Comparison of ENCODE assay signal across 9 cellular contexts in the genomic region with DNA sequence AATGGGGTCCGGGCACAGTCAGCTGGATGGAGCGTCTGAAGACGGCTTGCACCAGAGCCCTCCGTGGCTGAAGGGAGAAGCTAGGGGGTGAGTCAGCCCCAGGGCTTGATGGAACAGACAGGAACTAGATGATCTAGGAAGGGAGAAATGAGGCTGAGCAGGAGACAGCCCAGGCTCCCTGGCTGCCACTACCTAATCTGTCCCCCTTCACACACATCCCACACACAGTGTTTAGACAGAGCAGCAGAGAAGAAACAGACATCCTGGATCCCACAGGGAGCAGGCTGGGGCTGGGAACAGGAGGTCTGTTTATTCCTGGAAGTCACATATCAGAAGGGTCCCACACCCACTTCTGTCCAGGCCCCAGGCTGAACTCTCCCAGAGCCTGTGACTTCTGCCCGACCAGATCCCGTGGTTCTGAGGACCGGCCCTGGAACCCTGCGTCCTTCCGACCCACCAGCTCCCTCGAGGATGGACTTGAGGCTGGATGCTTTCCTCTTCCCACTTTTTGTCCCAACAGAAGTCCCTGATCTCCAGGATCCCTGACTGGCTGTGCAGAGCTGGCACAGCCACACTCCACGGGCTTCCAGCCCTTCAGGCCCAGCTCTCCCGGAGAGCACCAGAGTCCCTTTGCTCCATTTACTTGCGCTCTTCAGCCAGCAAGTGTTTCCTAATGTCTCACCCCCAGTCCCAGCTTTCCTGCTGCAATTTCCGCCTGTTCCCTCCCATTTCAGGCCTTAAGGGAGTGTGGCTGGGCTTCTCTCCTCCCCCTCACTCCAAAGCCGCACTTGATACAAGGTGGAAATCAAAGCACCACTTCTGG. TPM values are rescaled to one million over a fixed set of nuclear protein-coding genes. Genes with fewer than 3 reads are reported as not detected.
A peak's percentile ranks its signal among the peaks of the same experiment; 100 is the strongest.
DNase-seq lines count a peak whose midpoint lies in the region; ATAC-seq lines count a peak whose summit lies in the region.
"Had no signal": no experiment of that assay in that cellular context is flagged by ENCODE, and none has a peak within 500 bp of the region (broad histone marks: within the 10 kb centered on the region; RNA-seq: fewer than 3 reads in every experiment).

No MANE protein-coding gene starts in this region.

- H3K9me3 ChIP-seq in T-helper 17 cell (ENCODE audit: control insufficient read depth, low read length, poor library complexity, severe bottlenecking) (no peaks in the 10 kb centered on the region), trophoblast cell (ENCODE audit: insufficient read depth, low read depth, low read length) (no peaks in the 10 kb centered on the region), neuronal stem cell (replicated peaks in 1 of 2; ENCODE audit: control insufficient read depth in 2 of 2, insufficient read depth in 1 of 2, low read depth in 1 of 2, low read length in 2 of 2) (peaks cover 0 to 2% of the 10 kb centered on the region in 2 donors)

- peak overlapping the region; percentile 41 for H2BK5ac ChIP-seq in trophoblast cell (ENCODE audit: low read depth, low read length, poor library complexity)
- H2BK5ac ChIP-seq in neuronal stem cell (ENCODE audit: low read length), result no peak overlapping the region

- H3K27me3 ChIP-seq in trophoblast cell (ENCODE audit: insufficient read depth, low read length) (no peaks in the 10 kb centered on the region), neuronal stem cell (ENCODE audit: control insufficient read depth in 3 of 3, insufficient read depth in 3 of 3, low read depth in 1 of 3, low read length in 3 of 3) (peaks cover 0 to 2% (median 0%) of the 10 kb centered on the region in 3 experiments)

- H2BK120ac ChIP-seq in trophoblast cell (ENCODE audit: insufficient read depth, low read length, poor library complexity), result peak overlapping the region; percentile 79
- no peak overlapping the region for H2BK120ac ChIP-seq in neuronal stem cell (ENCODE audit: low read depth, low read length)

- H3K4me2 ChIP-seq in trophoblast cell (ENCODE audit: low read length) (peak overlapping the region; percentile 38), neuronal stem cell (ENCODE audit: insufficient read depth, low read length, poor library complexity, severe bottlenecking) (no peak overlapping the region)

- H3K14ac ChIP-seq in trophoblast cell (ENCODE audit: low read length) (peak overlapping the region; percentile 6), neuronal stem cell (ENCODE audit: low read length) (no peak overlapping the region)

- no peaks in the 10 kb centered on the region for H3K27me3 Mint-ChIP-seq in T-helper 17 cell

- H2BK15ac ChIP-seq in neuronal stem cell (ENCODE audit: low read length), result no peak overlapping the region

- WGBS in trophoblast cell (ENCODE audit: extremely low coverage, insufficient coverage, insufficient read length), result no CpG with 5 or more reads among the region's 15 CpGs
- WGBS in neuronal stem cell (ENCODE audit: extremely low coverage in 2 of 2, insufficient read length in 2 of 2, insufficient replicate concordance in 1 of 2), 2 donors, result no CpG with 5 or more reads among the region's 15 CpGs

- H3K27ac Mint-ChIP-seq in T-helper 17 cell, result peak overlapping the region; percentile 89

- no peak overlapping the region for H3K23ac ChIP-seq in trophoblast cell (ENCODE audit: low read length)
- H3K23ac ChIP-seq in neuronal stem cell (ENCODE audit: low read depth, low read length, poor library complexity), result no peak overlapping the region

- no peaks in the 10 kb centered on the region for H3K79me2 ChIP-seq in trophoblast cell (ENCODE audit: control insufficient read depth, insufficient read depth, low read length, poor library complexity)

- DNase-seq in EH (ENCODE audit: low read depth) (peak; percentile 82), T-helper 17 cell (no peak), glomerular visceral epithelial cell (ENCODE audit: extremely low spot score) (peak; percentile 51), trophoblast cell (peak; percentile 86 to 89), HUDEP-2 (lab: John Stamatoyannopoulos, UW; ENCODE audit: unreplicated experiment in 76 of 76) (no peak), AML-193 (lab: John Stamatoyannopoulos, UW) (no peak), 8988T (no peak), neuronal stem cell (ENCODE audit: low spot score) (no peak)

- H3K4me1 ChIP-seq in trophoblast cell (ENCODE audit: control insufficient read depth in 1 of 2, insufficient read depth in 2 of 2, low read length in 2 of 2) (peaks cover 24 to 37% of the 10 kb centered on the region in 2 experiments), neuronal stem cell (ENCODE audit: control insufficient read depth in 2 of 2, insufficient read depth in 1 of 2, low read depth in 1 of 2, low read length in 2 of 2) (peaks cover 15 to 24% of the 10 kb centered on the region in 2 donors)

- peak overlapping the region; percentile 1 for H4K8ac ChIP-seq in trophoblast cell (ENCODE audit: low read depth, low read length)
- no peak overlapping the region for H4K8ac ChIP-seq in neuronal stem cell (ENCODE audit: low read depth, low read length)

- H3K4me1 Mint-ChIP-seq in T-helper 17 cell, result peaks cover 19% of the 10 kb centered on the region

- H4K12ac ChIP-seq in trophoblast cell (ENCODE audit: low read depth, low read length), result no peak overlapping the region

- H3K18ac ChIP-seq in trophoblast cell (ENCODE audit: low read length), result peak overlapping the region; percentile 51
- no peak overlapping the region for H3K18ac ChIP-seq in neuronal stem cell (ENCODE audit: low read length)

- peak overlapping the region; percentile 65 for H3K4me3 Mint-ChIP-seq in T-helper 17 cell

- no peaks in the 10 kb centered on the region for H3K36me3 Mint-ChIP-seq in T-helper 17 cell (ENCODE audit: low read depth)

- H4K91ac ChIP-seq in trophoblast cell (ENCODE audit: low read depth, low read length) (peak overlapping the region; percentile 64), neuronal stem cell (ENCODE audit: low read depth, low read length, poor library complexity) (no peak overlapping the region)

- H3K79me1 ChIP-seq in trophoblast cell (ENCODE audit: low read length) (peaks cover 11% of the 10 kb centered on the region), neuronal stem cell (ENCODE audit: low read depth, low read length) (no peaks in the 10 kb centered on the region)

- H2AFZ ChIP-seq in trophoblast cell (ENCODE audit: insufficient read depth, low read length, poor library complexity), result no peak overlapping the region
- H2AFZ ChIP-seq in neuronal stem cell (ENCODE audit: low read length), result no peak overlapping the region

- ATAC-seq in T-helper 17 cell, result no peak
- ATAC-seq: HCT116 had no signal

- H3K27ac ChIP-seq in trophoblast cell (ENCODE audit: low read depth, low read length) (peak overlapping the region; percentile 87), neuronal stem cell (replicated peaks; ENCODE audit: low read length) (no peak overlapping the region)

- H3K4me3 ChIP-seq in trophoblast cell (ENCODE audit: low read depth, low read length) (no peak overlapping the region), neuronal stem cell (ENCODE audit: low read length in 2 of 2) (no peak overlapping the region)

- H3K4ac ChIP-seq in trophoblast cell (ENCODE audit: low read depth, low read length) (no peak overlapping the region), neuronal stem cell (ENCODE audit: low read length) (no peak overlapping the region)

- H2BK12ac ChIP-seq in trophoblast cell (ENCODE audit: low read length), result peak overlapping the region; percentile 14
- H2BK12ac ChIP-seq in neuronal stem cell (ENCODE audit: low read length), result no peak overlapping the region

- H2AK5ac ChIP-seq in trophoblast cell (ENCODE audit: low read length) (peak overlapping the region; percentile 55), neuronal stem cell (ENCODE audit: low read depth, low read length) (no peak overlapping the region)

- H3K9ac ChIP-seq in trophoblast cell (ENCODE audit: low read length), result no peak overlapping the region
- no peak overlapping the region for H3K9ac ChIP-seq in neuronal stem cell (ENCODE audit: low read depth, low read length, poor library complexity)

- peaks cover 27 to 34% of the 10 kb centered on the region in 2 experiments for H3K36me3 ChIP-seq in trophoblast cell (ENCODE audit: control insufficient read depth in 1 of 2, insufficient read depth in 2 of 2, low read length in 2 of 2)
- peaks cover 10 to 40% of the 10 kb centered on the region in 2 donors for H3K36me3 ChIP-seq in neuronal stem cell (replicated peaks in 1 of 2; ENCODE audit: control insufficient read depth in 2 of 2, insufficient read depth in 2 of 2, low read length in 2 of 2)

RNA-seq across cellular contexts. Expression of gene GPBAR1, which starts 1.5 kb away (rescaled TPM):
- total RNA-seq in T-helper 17 cell, result 1 to 10 TPM; 1.5 to 2.7 TPM
- polyA plus RNA-seq in trophoblast cell (2013), result 0.23 and 0.40 TPM in 2 replicates
- polyA plus RNA-seq in neuronal stem cell (2013, experiment 1 of 2), result 0.46 TPM
- polyA plus RNA-seq in neuronal stem cell (2013, experiment 2 of 2), result 0.44 TPM

RNA-seq across cellular contexts. Expression of gene AAMP, which starts 10.6 kb away (rescaled TPM):
- 10 to 100 TPM; 46.8 to 47.0 TPM for total RNA-seq in T-helper 17 cell
- polyA plus RNA-seq in trophoblast cell (2013), result 66.7 and 67.0 TPM in 2 replicates
- 45.1 TPM for polyA plus RNA-seq in neuronal stem cell (2013, experiment 1 of 2)
- polyA plus RNA-seq in neuronal stem cell (2013, experiment 2 of 2), result 38.9 TPM

RNA-seq across cellular contexts. Expression of gene PNKD, which starts 11.0 kb away (rescaled TPM):
- total RNA-seq in T-helper 17 cell, result 10 to 100 TPM; 21.1 to 31.2 TPM
- polyA plus RNA-seq in trophoblast cell (2013), result 62.6 and 65.9 TPM in 2 replicates
- 58.6 TPM for polyA plus RNA-seq in neuronal stem cell (2013, experiment 1 of 2)
- polyA plus RNA-seq in neuronal stem cell (2013, experiment 2 of 2), result 61.7 TPM

RNA-seq across cellular contexts. Expression of gene TMBIM1, which starts 33.0 kb away (rescaled TPM):
- 100 to 1,000 TPM in 1 of 2 donors, 10 to 100 TPM in 1; 97.4 to 121 TPM for total RNA-seq in T-helper 17 cell
- polyA plus RNA-seq in trophoblast cell (2013), result 192 and 203 TPM in 2 replicates
- polyA plus RNA-seq in neuronal stem cell (2013, experiment 1 of 2), result 10.4 TPM
- polyA plus RNA-seq in neuronal stem cell (2013, experiment 2 of 2), result 10.7 TPM

RNA-seq across cellular contexts. Expression of gene ARPC2, which starts 42.3 kb away (rescaled TPM):
- total RNA-seq in T-helper 17 cell, result 100 to 1,000 TPM; 424 to 467 TPM
- 573 and 598 TPM in 2 replicates for polyA plus RNA-seq in trophoblast cell (2013)
- polyA plus RNA-seq in neuronal stem cell (2013, experiment 1 of 2), result 208 TPM
- polyA plus RNA-seq in neuronal stem cell (2013, experiment 2 of 2), result 206 TPM

Comparison
In these comparisons a context has a peak if more than half of its experiments do, and no peak if none do; other contexts are left out.
1. DNase-seq: peak in EH (single experiment), glomerular visceral epithelial cell (single experiment) and trophoblast cell (2 of 2); none in T-helper 17 cell (0 of 3), HUDEP-2 (0 of 76), AML-193 (0 of 2), 8988T (single experiment) and neuronal stem cell (single experiment).